In genomic region chr7:84568786-84569185, GRCh38 we compare ENCODE assay signal across 20 cellular contexts.
DNase-seq lines count a peak whose midpoint lies in the region; ATAC-seq and TF ChIP-seq lines count a peak whose summit lies in the region.
"Had no signal": no experiment of that assay in that cellular context is flagged by ENCODE, and none has a peak within 500 bp of the region (broad histone marks: within the 10 kb centered on the region; RNA-seq: fewer than 3 reads in every experiment).

No MANE protein-coding gene starts in this region.

- no peak for TF ChIP-seq POLR2A in vagina (IDR thresholded peaks at IDR 0.05)

- H3K27me3 Mint-ChIP-seq in HFFc6 (ENCODE audit: insufficient read depth) (no peaks in the 10 kb centered on the region; the same call in 1 of the 2 replicates), nephron (ENCODE audit: low read depth) (no peaks in the 10 kb centered on the region)
- H3K27me3 Mint-ChIP-seq: CD4-positive, CD25-positive, alpha-beta regulatory T cell had no signal

- no peak overlapping the region for H3K27ac ChIP-seq in vagina
- H3K27ac ChIP-seq: SK-N-MC had no signal

- H3K9me3 ChIP-seq in vagina: no peaks in the 10 kb centered on the region
- H3K9me3 ChIP-seq: BE2C had no signal

- H3K4me1 Mint-ChIP-seq in HFFc6 (ENCODE audit: low read depth): peaks cover 19% of the 10 kb centered on the region
- H3K4me1 Mint-ChIP-seq in nephron: no peaks in the 10 kb centered on the region
- H3K4me1 Mint-ChIP-seq: CD4-positive, CD25-positive, alpha-beta regulatory T cell had no signal

- ATAC-seq in SK-N-SH treated with all-trans-retinoic acid at 6 μM for 48 hours: peak; percentile 71
- ATAC-seq in HG02885 (IDR thresholded peaks at IDR 0.05; ENCODE audit: poor library complexity, unreplicated experiment): no peak

- no peaks in the 10 kb centered on the region for H3K36me3 ChIP-seq in vagina
- H3K36me3 ChIP-seq: BE2C had no signal

- no peaks in the 10 kb centered on the region for H3K9me3 Mint-ChIP-seq in HFFc6
- no peaks in the 10 kb centered on the region for H3K9me3 Mint-ChIP-seq in nephron
- H3K9me3 Mint-ChIP-seq: H9 had no signal

- H3K4me3 Mint-ChIP-seq in HFFc6 (peak overlapping the region; percentile 84; the same call in 1 of the 2 replicates), nephron (no peak overlapping the region)
- H3K4me3 Mint-ChIP-seq: CD4-positive, CD25-positive, alpha-beta regulatory T cell; H9 had no signal

- H3K27ac Mint-ChIP-seq in HFFc6: peak overlapping the region; percentile 56; the same call in 1 of the 2 replicates
- H3K27ac Mint-ChIP-seq in nephron: peak overlapping the region in 2 of 3 experiments; percentile 20 to 28
- H3K27ac Mint-ChIP-seq: CD4-positive, CD25-positive, alpha-beta regulatory T cell; H9 had no signal

- no peak for TF ChIP-seq CTCF in AG10803 (conservative IDR thresholded peaks at IDR 0.05; ENCODE audit: low read length)
- no peak for TF ChIP-seq CTCF in HFFc6 (IDR thresholded peaks at IDR 0.05)
- TF ChIP-seq CTCF in nephron (IDR thresholded peaks at IDR 0.05; ENCODE audit: unreplicated experiment in 3 of 3): no peak
- no peak for TF ChIP-seq CTCF in vagina (IDR thresholded peaks at IDR 0.05)

- no peaks in the 10 kb centered on the region for H3K36me3 Mint-ChIP-seq in HFFc6 (ENCODE audit: low read depth)
- no peaks in the 10 kb centered on the region for H3K36me3 Mint-ChIP-seq in nephron (ENCODE audit: low read depth)
- H3K36me3 Mint-ChIP-seq: CD4-positive, CD25-positive, alpha-beta regulatory T cell had no signal

- DNase-seq in AG10803 (ENCODE audit: low read depth) (peak; percentile 26), HFFc6 (no peak), NCI-H2196 (lab: John Stamatoyannopoulos, UW; ENCODE audit: unreplicated experiment) (no peak), Kasumi-1 (lab: John Stamatoyannopoulos, UW) (no peak), vagina (ENCODE audit: extremely low spot score in 2 of 2) (no peak)
- DNase-seq: BE2C; CD4-positive, CD25-positive, alpha-beta regulatory T cell; H9; KG1; NCI-H1105; NCI-H146; NCI-H2029; NCI-H345; NCI-H524; NCI-H774; Right ventricle myocardium superior had no signal

- intact Hi-C loops in vagina (cut with DNase I): no loop called here

- H3K4me3 ChIP-seq in AG10803 (ENCODE audit: low read length) (no peak overlapping the region), vagina (no peak overlapping the region)
- H3K4me3 ChIP-seq: SK-N-MC had no signal

- no peaks in the 10 kb centered on the region for H3K27me3 ChIP-seq in vagina
- H3K27me3 ChIP-seq: BE2C had no signal

- H3K4me1 ChIP-seq in vagina: no peaks in the 10 kb centered on the region

TF ChIP-seq in SK-N-SH treated with all-trans-retinoic acid at 6 μM for 48 hours, 23 proteins besides CTCF, POLR2A, EP300 and RAD21:
- no peak for TF ChIP-seq SNAI2 (CRISPR knock-in tag; IDR thresholded peaks at IDR 0.05)
- TF ChIP-seq TCF4 (CRISPR knock-in tag; IDR thresholded peaks at IDR 0.05; ENCODE audit: borderline replicate concordance): peak; percentile 31; the same call in 1 of the 2 replicates
- no peak for TF ChIP-seq CREB5 (CRISPR knock-in tag; IDR thresholded peaks at IDR 0.05; ENCODE audit: low read depth)
- no peak for TF ChIP-seq GLIS3 (CRISPR knock-in tag; IDR thresholded peaks at IDR 0.05)
- no peak for TF ChIP-seq CSDC2 (CRISPR knock-in tag; IDR thresholded peaks at IDR 0.05)
- no peak for TF ChIP-seq ESRRG (CRISPR knock-in tag; IDR thresholded peaks at IDR 0.05)
- no peak for TF ChIP-seq OSR1 (CRISPR knock-in tag; IDR thresholded peaks at IDR 0.05)
TF ChIP-seq in SK-N-SH treated with all-trans-retinoic acid at 6 μM for 48 hours: peak in this region for 1.
